Comparison of ENCODE assay signal across 26 cellular contexts in the genomic region with DNA sequence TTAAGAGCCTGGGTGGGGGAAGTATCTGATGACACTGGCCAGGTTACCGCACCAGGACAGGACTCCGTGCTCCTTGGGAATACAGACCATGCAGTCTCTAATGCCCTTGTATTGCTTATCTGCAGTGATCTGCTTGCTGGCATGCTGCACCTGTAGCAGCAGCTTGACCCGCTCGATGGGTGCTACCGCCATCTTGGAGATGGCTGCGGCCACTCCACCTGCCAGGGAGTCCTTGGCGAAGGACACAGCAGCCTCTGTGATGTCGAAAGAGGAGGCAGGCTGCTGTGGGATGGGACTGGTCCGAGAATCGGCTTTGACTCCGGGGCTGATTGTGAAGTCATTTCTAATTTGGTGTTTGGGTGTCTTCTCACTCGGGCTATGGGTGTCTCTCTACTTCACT. TPM values are rescaled to one million over a fixed set of nuclear protein-coding genes. Genes with fewer than 3 reads are reported as not detected.
"Had no signal": no experiment of that assay in that cellular context is flagged by ENCODE, and none has a peak within 500 bp of the region (broad histone marks: within the 10 kb centered on the region; RNA-seq: fewer than 3 reads in every experiment).

No MANE protein-coding gene starts in this region.

- H3K9me3 ChIP-seq: adrenal gland, body of pancreas, colonic mucosa had no signal

- H3K4me3 Mint-ChIP-seq: activated CD4-positive, alpha-beta memory T cell treated with anti-CD3 and anti-CD28 coated beads, Interleukin-2, amount 10 ng/mL, durations not matched to agents 7 days and 5 days; activated CD4-positive, alpha-beta T cell treated with anti-CD3 and anti-CD28 coated beads, Interleukin-2, amount 10 ng/mL, durations not matched to agents 7 days and 5 days; activated naive CD8-positive, alpha-beta T cell; activated naive CD8-positive, alpha-beta T cell treated with anti-CD3 and anti-CD28 coated beads, Interleukin-2, amount 50 U/mL, for 24 hours; activated T-cell treated with anti-CD3 and anti-CD28 coated beads, Interleukin-2, amount 50 U/mL, for 4 hours; activated T-helper 17 cell treated with anti-CD3 and anti-CD28 coated beads, Interleukin-2, amount 50 U/mL, for 72 hours; WTC11 had no signal

- H3K27ac ChIP-seq: adrenal gland, body of pancreas, colonic mucosa, esophagus muscularis mucosa, gastroesophageal sphincter had no signal

- H3K27me3 Mint-ChIP-seq: activated CD4-positive, alpha-beta memory T cell treated with anti-CD3 and anti-CD28 coated beads, Interleukin-2, amount 10 ng/mL, durations not matched to agents 7 days and 5 days; activated naive CD8-positive, alpha-beta T cell; activated T-helper 17 cell treated with anti-CD3 and anti-CD28 coated beads, Interleukin-2, amount 50 U/mL, for 72 hours had no signal

- H3K4me3 ChIP-seq: adrenal gland, body of pancreas, colonic mucosa, esophagus muscularis mucosa, gastroesophageal sphincter had no signal

- DNase-seq: activated CD4-positive, alpha-beta memory T cell treated with anti-CD3 and anti-CD28 coated beads, Interleukin-2, amount 10 ng/mL, durations not matched to agents 7 days and 5 days; activated CD4-positive, alpha-beta T cell treated with anti-CD3 and anti-CD28 coated beads for 1 hour; activated CD4-positive, alpha-beta T cell treated with anti-CD3 and anti-CD28 coated beads for 4 hours; activated CD4-positive, alpha-beta T cell treated with anti-CD3 and anti-CD28 coated beads, Interleukin-2, amount 10 ng/mL, durations not matched to agents 7 days and 5 days; activated CD4-positive, alpha-beta T cell treated with anti-CD3 and anti-CD28 coated beads, Interleukin-2, amount 50 U/mL, for 4 hours; activated CD8-positive, alpha-beta memory T cell treated with anti-CD3 and anti-CD28 coated beads, Interleukin-2, amount 50 U/mL, for 48 hours; activated effector memory CD4-positive, alpha-beta T cell treated with Interleukin-2 at 50 U/mL for 16 hours; activated gamma-delta T cell treated with Interleukin-2 at 50 U/mL for 16 hours; activated naive CD4-positive, alpha-beta T cell treated with anti-CD3 and anti-CD28 coated beads, Interleukin-2, amount 50 U/mL, for 16 hours; activated naive CD4-positive, alpha-beta T cell treated with Interleukin-2 at 50 U/mL for 16 hours; activated naive CD8-positive, alpha-beta T cell treated with anti-CD3 and anti-CD28 coated beads, Interleukin-2, amount 50 U/mL, for 24 hours; activated T-cell treated with anti-CD3 and anti-CD28 coated beads, Interleukin-2, amount 50 U/mL, for 4 hours; amygdala; aorta; body of pancreas; colonic mucosa; effector memory CD4-positive, alpha-beta T cell; erythroblast; foreskin melanocyte had no signal

- H3K27me3 ChIP-seq: adrenal gland, body of pancreas, colonic mucosa, esophagus muscularis mucosa had no signal

- H3K9me3 Mint-ChIP-seq: activated T-helper 17 cell treated with anti-CD3 and anti-CD28 coated beads, Interleukin-2, amount 50 U/mL, for 72 hours had no signal

- ATAC-seq: activated naive CD8-positive, alpha-beta T cell treated with anti-CD3 and anti-CD28 coated beads, Interleukin-2, amount 50 U/mL, for 24 hours; activated T-cell treated with anti-CD3 and anti-CD28 coated beads, Interleukin-2, amount 50 U/mL, for 4 hours; activated T-helper 17 cell treated with anti-CD3 and anti-CD28 coated beads, Interleukin-2, amount 50 U/mL, for 72 hours; body of pancreas; gastroesophageal sphincter; WTC11 had no signal

- H3K27ac Mint-ChIP-seq: activated CD4-positive, alpha-beta memory T cell treated with anti-CD3 and anti-CD28 coated beads, Interleukin-2, amount 10 ng/mL, durations not matched to agents 7 days and 5 days; activated CD4-positive, alpha-beta T cell treated with anti-CD3 and anti-CD28 coated beads, Interleukin-2, amount 10 ng/mL, durations not matched to agents 7 days and 5 days; activated naive CD8-positive, alpha-beta T cell; activated naive CD8-positive, alpha-beta T cell treated with anti-CD3 and anti-CD28 coated beads, Interleukin-2, amount 50 U/mL, for 24 hours; activated T-helper 17 cell treated with anti-CD3 and anti-CD28 coated beads, Interleukin-2, amount 50 U/mL, for 72 hours; WTC11 had no signal

- H3K4me1 ChIP-seq: colonic mucosa had no signal

- H3K36me3 ChIP-seq: adrenal gland, colonic mucosa, esophagus muscularis mucosa, gastroesophageal sphincter had no signal

RNA-seq across cellular contexts. Expression of a gene that starts 3.1 kb away (rescaled TPM):
- total RNA-seq: dermis microvascular lymphatic vessel endothelial cell, WTC11 had no signal

RNA-seq across cellular contexts. Expression of a gene that starts 54.8 kb away (rescaled TPM):
- total RNA-seq: body of pancreas, esophagus muscularis mucosa had no signal
